In the genomic region with DNA sequence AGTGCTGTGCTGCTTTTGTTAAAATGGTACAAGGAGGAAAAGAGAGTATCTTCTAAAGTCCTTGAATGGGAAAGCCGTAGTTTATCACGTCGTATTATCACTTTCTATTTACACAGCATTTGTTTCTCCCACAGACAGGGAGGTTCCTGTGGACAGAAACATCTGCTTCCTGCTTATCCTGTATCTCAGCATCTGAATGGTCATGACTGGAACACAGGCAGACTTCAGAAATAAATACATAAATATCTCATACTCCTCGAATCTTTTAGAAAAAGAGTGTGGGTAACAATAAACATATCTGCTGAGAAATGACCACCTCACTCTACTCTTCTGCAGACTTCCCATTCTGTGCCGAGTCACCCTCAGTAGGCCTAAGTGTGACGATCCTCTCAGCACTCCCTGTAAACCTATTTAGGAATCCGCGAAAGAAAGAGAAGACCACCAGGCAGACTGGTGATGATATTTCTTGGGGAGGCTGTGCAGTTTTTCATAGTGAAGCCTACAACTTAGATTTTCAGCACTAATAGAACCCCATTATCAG, we compare ENCODE assay signal across 15 cellular contexts.
DNase-seq lines count a peak whose midpoint lies in the region; TF ChIP-seq lines count a peak whose summit lies in the region.
"Had no signal": no experiment of that assay in that cellular context is flagged by ENCODE, and none has a peak within 500 bp of the region (broad histone marks: within the 10 kb centered on the region; RNA-seq: fewer than 3 reads in every experiment).

No MANE protein-coding gene starts in this region.

- TF ChIP-seq POLR2A in spleen (IDR thresholded peaks at IDR 0.05): no peak

- intact Hi-C loops in spleen (cut with DNase I; ENCODE audit: low total_unique reads): no loop called here

- no peak overlapping the region for H3K4me3 ChIP-seq in choroid plexus epithelial cell (ENCODE audit: low read depth, low read length)
- peak overlapping the region in 1 of 8 donors; percentile 34 for H3K4me3 ChIP-seq in spleen
- no peak overlapping the region for H3K4me3 ChIP-seq in brain microvascular endothelial cell (ENCODE audit: low read depth, low read length)
- H3K4me3 ChIP-seq: A549, vagina had no signal

- DNase-seq in NCI-H510A treated with DMSO at 0.1 percent for 48 hours (lab: John Stamatoyannopoulos, UW) (peak; percentile 62), NCI-H510A (lab: John Stamatoyannopoulos, UW) (no peak), NCI-H460 (ENCODE audit: extremely low read depth, low read depth) (peak; percentile 9), choroid plexus epithelial cell (ENCODE audit: low read depth) (peak; percentile 53), pulmonary artery endothelial cell (ENCODE audit: low read depth, low spot score) (peak; percentile 67), spleen (no peak), brain microvascular endothelial cell (no peak), HuH-7.5 (ENCODE audit: low spot score) (no peak)
- DNase-seq: DND-41, HCEC 1CT, NCI-H187 treated with DMSO at 0.1 percent for 48 hours, posterior cingulate gyrus, Right ventricle myocardium superior had no signal

- H3K27ac ChIP-seq in spleen (peak overlapping the region in 3 of 8 donors; percentile 0 to 10 (median 5)), brain microvascular endothelial cell (no peak overlapping the region)
- H3K27ac ChIP-seq: A549, vagina had no signal

- no peaks in the 10 kb centered on the region for H3K27me3 ChIP-seq in spleen (replicated peaks in 1 of 7)
- H3K27me3 ChIP-seq in brain microvascular endothelial cell (replicated peaks): no peaks in the 10 kb centered on the region
- H3K27me3 ChIP-seq: vagina had no signal

- peaks cover 0 to 23% (median 12%) of the 10 kb centered on the region in 6 donors for H3K4me1 ChIP-seq in spleen
- H3K4me1 ChIP-seq: vagina had no signal

- TF ChIP-seq CTCF in choroid plexus epithelial cell (conservative IDR thresholded peaks at IDR 0.05; ENCODE audit: low read depth, low read length) (no peak), spleen (IDR thresholded peaks at IDR 0.05 in 8 of 11, conservative IDR thresholded peaks at IDR 0.05 in 3 of 11) (no peak), brain microvascular endothelial cell (IDR thresholded peaks at IDR 0.05; ENCODE audit: low read depth, low read length, missing control alignments) (no peak)

- H3K36me3 ChIP-seq in spleen: peaks cover 0 to 3% (median 0%) of the 10 kb centered on the region in 6 donors
- H3K36me3 ChIP-seq in brain microvascular endothelial cell (replicated peaks): no peaks in the 10 kb centered on the region
- H3K36me3 ChIP-seq: vagina had no signal

- WGBS in spleen, 5 donors: 27 to 42% (median 36%) methylated on average over 8 of the region's 8 CpGs

- in situ Hi-C loops in brain microvascular endothelial cell (cut with HindIII; ENCODE audit: low pct_ligation_motif_present, low sequenced_read_pairs): no loop called here

- H3K9me3 ChIP-seq in spleen: peaks cover 0 to 13% (median 0%) of the 10 kb centered on the region in 8 donors
- H3K9me3 ChIP-seq: A549, vagina had no signal

Comparison
In these comparisons a context has a peak if more than half of its experiments do, and no peak if none do; other contexts are left out.
1. DNase-seq: peak in NCI-H510A treated with DMSO at 0.1 percent for 48 hours (single experiment), NCI-H460 (single experiment), choroid plexus epithelial cell (single experiment) and pulmonary artery endothelial cell (single experiment); none in NCI-H510A (single experiment), spleen (single experiment), brain microvascular endothelial cell (single experiment) and HuH-7.5 (single experiment).